In the genomic region with DNA sequence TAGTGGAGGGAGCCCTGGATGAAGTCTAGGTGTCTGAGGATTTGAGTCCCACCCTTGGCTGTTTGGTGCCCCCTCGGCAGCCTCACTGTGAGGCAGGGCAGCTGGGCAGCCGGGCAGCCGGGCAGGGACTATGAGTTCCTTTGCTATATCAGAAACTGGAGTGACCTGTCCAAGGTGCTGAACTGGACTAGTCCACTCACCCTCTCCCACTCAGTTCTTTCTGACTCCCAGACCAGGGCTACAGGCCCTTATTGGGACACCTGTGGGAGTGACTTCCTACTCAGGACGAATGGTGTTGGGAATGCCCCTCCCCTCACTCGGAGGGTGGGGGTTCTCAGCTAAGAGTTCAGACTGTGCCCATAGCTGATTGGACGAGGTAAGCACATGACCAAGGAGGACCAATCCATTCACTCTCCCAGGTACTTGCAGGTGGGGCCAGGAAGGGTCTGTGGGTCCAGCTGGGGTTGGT, we compare ENCODE assay signal across 8 cellular contexts. TPM values are rescaled to one million over a fixed set of nuclear protein-coding genes. Genes with fewer than 3 reads are reported as not detected.
DNase-seq lines count a peak whose midpoint lies in the region; ATAC-seq and TF ChIP-seq lines count a peak whose summit lies in the region.

No MANE protein-coding gene starts in this region.

- no peaks in the 10 kb centered on the region for H3K27me3 ChIP-seq in effector memory CD4-positive, alpha-beta T cell (replicated peaks; ENCODE audit: control insufficient read depth, insufficient read depth, low read length, poor library complexity, severe bottlenecking)

- H3K27me3 Mint-ChIP-seq in activated naive CD4-positive, alpha-beta T cell treated with anti-CD3 and anti-CD28 coated beads, Interleukin-2, amount 10 ng/mL, durations not matched to agents 7 days and 5 days: peaks cover 36% of the 10 kb centered on the region
- H3K27me3 Mint-ChIP-seq in mesothelial cell of epicardium (ENCODE audit: low read depth): peaks cover 40% of the 10 kb centered on the region

- H3K27ac ChIP-seq in effector memory CD4-positive, alpha-beta T cell (ENCODE audit: insufficient read depth, low read length, poor library complexity, severe bottlenecking): no peak overlapping the region

- H3K36me3 ChIP-seq in effector memory CD4-positive, alpha-beta T cell (ENCODE audit: control insufficient read depth, insufficient read depth, low read length): no peaks in the 10 kb centered on the region

- H3K27ac Mint-ChIP-seq in activated naive CD4-positive, alpha-beta T cell treated with anti-CD3 and anti-CD28 coated beads, Interleukin-2, amount 10 ng/mL, durations not matched to agents 7 days and 5 days: no peak overlapping the region
- H3K27ac Mint-ChIP-seq in mesothelial cell of epicardium: no peak overlapping the region

- no peak overlapping the region for H3K4me3 Mint-ChIP-seq in activated naive CD4-positive, alpha-beta T cell treated with anti-CD3 and anti-CD28 coated beads, Interleukin-2, amount 10 ng/mL, durations not matched to agents 7 days and 5 days
- no peak overlapping the region for H3K4me3 Mint-ChIP-seq in mesothelial cell of epicardium

- ATAC-seq in GM18907 (IDR thresholded peaks at IDR 0.05; ENCODE audit: unreplicated experiment): no peak

- CTCF ChIA-PET in activated naive CD4-positive, alpha-beta T cell treated with anti-CD3 and anti-CD28 coated beads, Interleukin-2, amount 10 ng/mL, durations not matched to agents 7 days and 5 days (lab: Charles Lee): interaction anchor here (2.0 kb wide), 1 partner anchor 11 kb away, joined by 6 read pairs; no protein-coding TSS in a partner anchor

- no peaks in the 10 kb centered on the region for H3K9me3 ChIP-seq in effector memory CD4-positive, alpha-beta T cell (ENCODE audit: control insufficient read depth, low read length)

- H3K4me1 ChIP-seq in effector memory CD4-positive, alpha-beta T cell (ENCODE audit: control insufficient read depth, insufficient read depth, low read length, poor library complexity, severe bottlenecking): no peaks in the 10 kb centered on the region

- no peak for TF ChIP-seq CTCF in mesothelial cell of epicardium (IDR thresholded peaks at IDR 0.05; ENCODE audit: unreplicated experiment)

- no peak overlapping the region for H3K4me3 ChIP-seq in effector memory CD4-positive, alpha-beta T cell (ENCODE audit: insufficient read depth, low read depth, low read length, poor library complexity, severe bottlenecking)

- H3K4me1 Mint-ChIP-seq in activated naive CD4-positive, alpha-beta T cell treated with anti-CD3 and anti-CD28 coated beads, Interleukin-2, amount 10 ng/mL, durations not matched to agents 7 days and 5 days: no peaks in the 10 kb centered on the region
- H3K4me1 Mint-ChIP-seq in mesothelial cell of epicardium: no peaks in the 10 kb centered on the region

- peak; percentile 66 for DNase-seq in activated naive CD4-positive, alpha-beta T cell treated with anti-CD3 and anti-CD28 coated beads, Interleukin-2, amount 10 ng/mL, durations not matched to agents 7 days and 5 days
- no peak for DNase-seq in activated naive CD4-positive, alpha-beta T cell treated with Interleukin-2 at 50 U/mL for 16 hours
- DNase-seq in dedifferentiated amniotic fluid mesenchymal stem cell (ENCODE audit: extremely low spot score): peak; percentile 42
- DNase-seq in mesothelial cell of epicardium (ENCODE audit: low spot score in 2 of 2, unreplicated experiment in 2 of 2): peak; percentile 62 to 73
- DNase-seq in middle frontal gyrus (ENCODE audit: extremely low spot score, low spot score): no peak
- no peak for DNase-seq in effector memory CD4-positive, alpha-beta T cell

- no peaks in the 10 kb centered on the region for H3K9me3 Mint-ChIP-seq in activated naive CD4-positive, alpha-beta T cell treated with anti-CD3 and anti-CD28 coated beads, Interleukin-2, amount 10 ng/mL, durations not matched to agents 7 days and 5 days
- H3K9me3 Mint-ChIP-seq in mesothelial cell of epicardium: peaks cover 4% of the 10 kb centered on the region

- H3K36me3 Mint-ChIP-seq in activated naive CD4-positive, alpha-beta T cell treated with anti-CD3 and anti-CD28 coated beads, Interleukin-2, amount 10 ng/mL, durations not matched to agents 7 days and 5 days: no peaks in the 10 kb centered on the region
- H3K36me3 Mint-ChIP-seq in mesothelial cell of epicardium: no peaks in the 10 kb centered on the region

TF ChIP-seq in PFSK-1, 5 proteins besides CTCF, POLR2A, EP300 and RAD21:
- TF ChIP-seq, protein P1, sequence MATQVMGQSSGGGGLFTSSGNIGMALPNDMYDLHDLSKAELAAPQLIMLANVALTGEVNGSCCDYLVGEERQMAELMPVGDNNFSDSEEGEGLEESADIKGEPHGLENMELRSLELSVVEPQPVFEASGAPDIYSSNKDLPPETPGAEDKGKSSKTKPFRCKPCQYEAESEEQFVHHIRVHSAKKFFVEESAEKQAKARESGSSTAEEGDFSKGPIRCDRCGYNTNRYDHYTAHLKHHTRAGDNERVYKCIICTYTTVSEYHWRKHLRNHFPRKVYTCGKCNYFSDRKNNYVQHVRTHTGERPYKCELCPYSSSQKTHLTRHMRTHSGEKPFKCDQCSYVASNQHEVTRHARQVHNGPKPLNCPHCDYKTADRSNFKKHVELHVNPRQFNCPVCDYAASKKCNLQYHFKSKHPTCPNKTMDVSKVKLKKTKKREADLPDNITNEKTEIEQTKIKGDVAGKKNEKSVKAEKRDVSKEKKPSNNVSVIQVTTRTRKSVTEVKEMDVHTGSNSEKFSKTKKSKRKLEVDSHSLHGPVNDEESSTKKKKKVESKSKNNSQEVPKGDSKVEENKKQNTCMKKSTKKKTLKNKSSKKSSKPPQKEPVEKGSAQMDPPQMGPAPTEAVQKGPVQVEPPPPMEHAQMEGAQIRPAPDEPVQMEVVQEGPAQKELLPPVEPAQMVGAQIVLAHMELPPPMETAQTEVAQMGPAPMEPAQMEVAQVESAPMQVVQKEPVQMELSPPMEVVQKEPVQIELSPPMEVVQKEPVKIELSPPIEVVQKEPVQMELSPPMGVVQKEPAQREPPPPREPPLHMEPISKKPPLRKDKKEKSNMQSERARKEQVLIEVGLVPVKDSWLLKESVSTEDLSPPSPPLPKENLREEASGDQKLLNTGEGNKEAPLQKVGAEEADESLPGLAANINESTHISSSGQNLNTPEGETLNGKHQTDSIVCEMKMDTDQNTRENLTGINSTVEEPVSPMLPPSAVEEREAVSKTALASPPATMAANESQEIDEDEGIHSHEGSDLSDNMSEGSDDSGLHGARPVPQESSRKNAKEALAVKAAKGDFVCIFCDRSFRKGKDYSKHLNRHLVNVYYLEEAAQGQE (IDR thresholded peaks at IDR 0.05; ENCODE audit: insufficient read depth in 1 of 2, low read depth in 2 of 2, low read length in 2 of 2): peak; percentile 94
- TF ChIP-seq TAF1 (IDR thresholded peaks at IDR 0.05; ENCODE audit: borderline replicate concordance, insufficient read depth, low read length): no peak
- TF ChIP-seq FOXP2 (optimal IDR thresholded peaks at IDR 0.05; ENCODE audit: borderline replicate concordance, extremely low read depth, extremely low read length, insufficient read depth): no peak

RNA-seq across cellular contexts. Expression of a gene that starts 34.1 kb away (rescaled TPM):
- 40.2 TPM for polyA plus RNA-seq in PFSK-1 (2012; ENCODE audit: insufficient read length, low read depth)
- 49.3 to 59.1 TPM (median 50.4 TPM) in 3 replicates for total RNA-seq in mesothelial cell of epicardium

Comparison
In these comparisons a context has a peak if more than half of its experiments do, and no peak if none do; other contexts are left out.
1. DNase-seq: peak in activated naive CD4-positive, alpha-beta T cell treated with anti-CD3 and anti-CD28 coated beads, Interleukin-2, amount 10 ng/mL, durations not matched to agents 7 days and 5 days (single experiment), dedifferentiated amniotic fluid mesenchymal stem cell (single experiment) and mesothelial cell of epicardium (2 of 2); none in activated naive CD4-positive, alpha-beta T cell treated with Interleukin-2 at 50 U/mL for 16 hours (single experiment), middle frontal gyrus (single experiment) and effector memory CD4-positive, alpha-beta T cell (0 of 3).